In the genomic region with DNA sequence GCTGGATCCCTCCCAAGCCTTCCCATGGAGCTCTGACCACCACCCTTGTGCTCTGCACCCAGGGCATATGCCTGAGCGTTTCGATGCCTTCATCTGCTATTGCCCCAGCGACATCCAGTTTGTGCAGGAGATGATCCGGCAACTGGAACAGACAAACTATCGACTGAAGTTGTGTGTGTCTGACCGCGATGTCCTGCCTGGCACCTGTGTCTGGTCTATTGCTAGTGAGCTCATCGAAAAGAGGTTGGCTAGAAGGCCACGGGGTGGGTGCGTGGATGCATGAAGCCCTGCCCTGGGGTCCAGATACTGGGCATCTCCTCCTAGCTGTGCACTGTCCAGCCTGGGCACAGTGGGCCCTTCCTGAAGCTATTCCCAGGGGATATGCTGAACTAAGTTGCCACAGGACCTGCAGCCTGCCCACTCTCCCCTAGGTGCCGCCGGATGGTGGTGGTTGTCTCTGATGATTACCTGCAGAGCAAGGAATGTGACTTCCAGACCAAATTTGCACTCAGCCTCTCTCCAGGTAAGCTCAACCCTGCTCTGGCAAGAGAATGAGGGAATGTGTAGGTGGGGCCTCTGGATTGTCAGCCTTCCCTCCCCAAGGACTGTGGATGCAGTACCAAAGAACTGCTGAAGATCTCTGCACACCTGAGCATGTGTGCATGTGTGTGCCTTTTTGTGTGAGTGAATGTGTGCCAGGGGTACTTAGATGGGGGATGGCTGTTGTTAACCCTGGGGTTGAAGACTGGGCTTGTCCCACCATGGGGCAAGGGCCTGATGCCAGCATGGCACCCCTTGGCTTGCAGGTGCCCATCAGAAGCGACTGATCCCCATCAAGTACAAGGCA, we compare ENCODE assay signal across 11 cellular contexts. TPM values are rescaled to one million over a fixed set of nuclear protein-coding genes. Genes with fewer than 3 reads are reported as not detected.
DNase-seq lines count a peak whose midpoint lies in the region; ATAC-seq and TF ChIP-seq lines count a peak whose summit lies in the region.
"Had no signal": no experiment of that assay in that cellular context is flagged by ENCODE, and none has a peak within 500 bp of the region (broad histone marks: within the 10 kb centered on the region; RNA-seq: fewer than 3 reads in every experiment).

No MANE protein-coding gene starts in this region.

- H3K4me1 Mint-ChIP-seq in T-helper 2 cell treated with Interferon-gamma antibody and Interleukin-4, amounts not matched to agents 5 μg/mL and 100 μg/mL, for 36 hours (ENCODE audit: low read depth) = peaks cover 33% of the 10 kb centered on the region
- H3K4me1 Mint-ChIP-seq in glutamatergic neuron (ENCODE audit: low read depth, unreplicated experiment) = peaks cover 10% of the 10 kb centered on the region

- TF ChIP-seq CTCF in RWPE2 (IDR thresholded peaks at IDR 0.05; ENCODE audit: poor library complexity, severe bottlenecking) (peak; percentile 17), glutamatergic neuron (IDR thresholded peaks at IDR 0.05; ENCODE audit: partially characterized antibody, unreplicated experiment) (no peak), psoas muscle (IDR thresholded peaks at IDR 0.05) (no peak)

- WGBS in psoas muscle, 3 donors = 96% methylated on average over 13 of the region's 13 CpGs

- no peak overlapping the region for H3K27ac Mint-ChIP-seq in T-helper 2 cell treated with Interferon-gamma antibody and Interleukin-4, amounts not matched to agents 5 μg/mL and 100 μg/mL, for 36 hours
- no peak overlapping the region for H3K27ac Mint-ChIP-seq in glutamatergic neuron (ENCODE audit: unreplicated experiment)

- no peaks in the 10 kb centered on the region for H3K27me3 ChIP-seq in RWPE2 (ENCODE audit: insufficient read depth, poor library complexity, severe bottlenecking)
- H3K27me3 ChIP-seq in psoas muscle (ENCODE audit: insufficient read depth in 3 of 3, low read length in 2 of 3) = no peaks in the 10 kb centered on the region

- no peaks in the 10 kb centered on the region for H3K9me3 ChIP-seq in RWPE2 (ENCODE audit: severe bottlenecking)
- H3K9me3 ChIP-seq in psoas muscle = no peaks in the 10 kb centered on the region

- peaks cover 4% of the 10 kb centered on the region for H3K9me3 Mint-ChIP-seq in T-helper 2 cell treated with Interferon-gamma antibody and Interleukin-4, amounts not matched to agents 5 μg/mL and 100 μg/mL, for 36 hours
- peaks cover 15% of the 10 kb centered on the region for H3K9me3 Mint-ChIP-seq in glutamatergic neuron (ENCODE audit: unreplicated experiment)

- ATAC-seq in RWPE2 (ENCODE audit: low read depth) (no peak), psoas muscle (no peak), GM19455 (IDR thresholded peaks at IDR 0.05; ENCODE audit: unreplicated experiment) (no peak)

- no peak for DNase-seq in T-helper 2 cell treated with Interferon-gamma antibody and Interleukin-4, amounts not matched to agents 5 μg/mL and 100 μg/mL, for 36 hours (ENCODE audit: low spot score)
- DNase-seq in T-helper 2 cell (no peak), RWPE2 (ENCODE audit: low spot score) (peak; percentile 40), glutamatergic neuron (no peak), psoas muscle (no peak), NCI-H2227 (lab: John Stamatoyannopoulos, UW; ENCODE audit: unreplicated experiment) (no peak), anterior cingulate cortex (lab: John Stamatoyannopoulos, UW) (no peak)
- DNase-seq: NCI-H1930; OCI-M1; stimulated activated CD4-positive, alpha-beta T cell treated with anti-CD3 and anti-CD28 coated beads, Interleukin-15, amount 100 ng/mL, for 24 hours had no signal

- H3K4me1 ChIP-seq in RWPE2 (ENCODE audit: insufficient read depth, poor library complexity, severe bottlenecking) (peaks cover 12% of the 10 kb centered on the region), psoas muscle (peaks cover 10% of the 10 kb centered on the region)

- H3K27ac ChIP-seq in RWPE2 (ENCODE audit: poor library complexity, severe bottlenecking) (no peak overlapping the region), psoas muscle (no peak overlapping the region)

- H3K36me3 ChIP-seq in RWPE2 (ENCODE audit: low read depth) = no peaks in the 10 kb centered on the region
- H3K36me3 ChIP-seq in psoas muscle (ENCODE audit: insufficient read depth in 1 of 2, low read depth in 1 of 2) = peaks cover 0 to 13% of the 10 kb centered on the region in 2 donors

- H3K36me3 Mint-ChIP-seq in T-helper 2 cell treated with Interferon-gamma antibody and Interleukin-4, amounts not matched to agents 5 μg/mL and 100 μg/mL, for 36 hours (ENCODE audit: low read depth) = peaks cover 32% of the 10 kb centered on the region
- no peaks in the 10 kb centered on the region for H3K36me3 Mint-ChIP-seq in glutamatergic neuron (ENCODE audit: unreplicated experiment)

- H3K4me3 Mint-ChIP-seq in T-helper 2 cell treated with Interferon-gamma antibody and Interleukin-4, amounts not matched to agents 5 μg/mL and 100 μg/mL, for 36 hours = peak overlapping the region; percentile 91
- H3K4me3 Mint-ChIP-seq in glutamatergic neuron (ENCODE audit: unreplicated experiment) = peak overlapping the region; percentile 93

- intact Hi-C loops in psoas muscle (cut with DNase I) = no loop called here

- H3K4me3 ChIP-seq in RWPE2 (ENCODE audit: severe bottlenecking) (no peak overlapping the region), psoas muscle (peak overlapping the region; percentile 99)

- peaks cover 2% of the 10 kb centered on the region for H3K27me3 Mint-ChIP-seq in T-helper 2 cell treated with Interferon-gamma antibody and Interleukin-4, amounts not matched to agents 5 μg/mL and 100 μg/mL, for 36 hours (ENCODE audit: low read depth)
- peaks cover 15% of the 10 kb centered on the region for H3K27me3 Mint-ChIP-seq in glutamatergic neuron (ENCODE audit: unreplicated experiment)

RNA-seq across cellular contexts. Expression of a gene that starts 2.1 kb away (rescaled TPM):
- 58.0 TPM for total RNA-seq in glutamatergic neuron (ENCODE audit: unreplicated experiment)
- total RNA-seq in psoas muscle = 1 to 10 TPM; 3.8 to 6.0 (median 4.6) TPM
- 1 to 10 TPM; 2.9 to 7.0 (median 3.0) TPM for polyA plus RNA-seq in psoas muscle

RNA-seq across cellular contexts. Expression of a gene that starts 3.6 kb away (rescaled TPM):
- total RNA-seq in glutamatergic neuron (ENCODE audit: unreplicated experiment) (89.8 TPM), psoas muscle (10 to 100 TPM; 34.9 to 48.6 (median 40.7) TPM)
- 10 to 100 TPM; 23.6 to 52.2 (median 28.6) TPM for polyA plus RNA-seq in psoas muscle

RNA-seq across cellular contexts. Expression of a gene that starts 24.8 kb away (rescaled TPM):
- total RNA-seq in glutamatergic neuron (ENCODE audit: unreplicated experiment) (80.7 TPM), psoas muscle (10 to 100 TPM; 30.6 to 60.1 (median 47.7) TPM)
- polyA plus RNA-seq in psoas muscle = 10 to 100 TPM; 26.4 to 59.6 (median 47.4) TPM
